1 cellular context compared by ENCODE assay signal in genomic region chr6:17729223-17730077, GRCh38.
TF ChIP-seq lines count a peak whose summit lies in the region.

No MANE protein-coding gene starts in this region.

TF ChIP-seq in K562, 482 proteins besides CTCF, POLR2A, EP300 and RAD21 (continued from another document):
- no peak for TF ChIP-seq TSHZ1 (CRISPR knock-in tag; IDR thresholded peaks at IDR 0.05)
- TF ChIP-seq, protein P1, sequence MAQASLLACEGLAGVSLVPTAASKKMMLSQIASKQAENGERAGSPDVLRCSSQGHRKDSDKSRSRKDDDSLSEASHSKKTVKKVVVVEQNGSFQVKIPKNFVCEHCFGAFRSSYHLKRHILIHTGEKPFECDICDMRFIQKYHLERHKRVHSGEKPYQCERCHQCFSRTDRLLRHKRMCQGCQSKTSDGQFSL (CRISPR knock-in tag; IDR thresholded peaks at IDR 0.05) = no peak
- TF ChIP-seq, protein P1 (tag; IDR thresholded peaks at IDR 0.05) = no peak
- TF ChIP-seq HMGN3 (IDR thresholded peaks at IDR 0.05; ENCODE audit: borderline replicate concordance, extremely low read depth, insufficient read length, low read depth, low read length) = no peak
- TF ChIP-seq ZNF253 (CRISPR knock-in tag; conservative IDR thresholded peaks at IDR 0.05) = no peak
- no peak for TF ChIP-seq HDAC8 (tag; IDR thresholded peaks at IDR 0.05)
- TF ChIP-seq RBM34 (IDR thresholded peaks at IDR 0.05; ENCODE audit: borderline replicate concordance, insufficient read depth, low read length) = no peak
- no peak for TF ChIP-seq MCM2 (IDR thresholded peaks at IDR 0.05; ENCODE audit: low read depth)
- TF ChIP-seq, protein P2, sequence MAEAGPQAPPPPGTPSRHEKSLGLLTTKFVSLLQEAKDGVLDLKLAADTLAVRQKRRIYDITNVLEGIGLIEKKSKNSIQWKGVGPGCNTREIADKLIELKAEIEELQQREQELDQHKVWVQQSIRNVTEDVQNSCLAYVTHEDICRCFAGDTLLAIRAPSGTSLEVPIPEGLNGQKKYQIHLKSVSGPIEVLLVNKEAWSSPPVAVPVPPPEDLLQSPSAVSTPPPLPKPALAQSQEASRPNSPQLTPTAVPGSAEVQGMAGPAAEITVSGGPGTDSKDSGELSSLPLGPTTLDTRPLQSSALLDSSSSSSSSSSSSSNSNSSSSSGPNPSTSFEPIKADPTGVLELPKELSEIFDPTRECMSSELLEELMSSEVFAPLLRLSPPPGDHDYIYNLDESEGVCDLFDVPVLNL (CRISPR knock-in tag; IDR thresholded peaks at IDR 0.05; ENCODE audit: low read depth) = no peak
- peak; percentile 90 for TF ChIP-seq DPF2 (IDR thresholded peaks at IDR 0.05)
- no peak for TF ChIP-seq HNRNPK (IDR thresholded peaks at IDR 0.05; ENCODE audit: low read depth, low read length, poor library complexity, severe bottlenecking)
- no peak for TF ChIP-seq FOXA3 (CRISPR knock-in tag; conservative IDR thresholded peaks at IDR 0.05 in 1 of 2, IDR thresholded peaks at IDR 0.05 in 1 of 2)
- no peak for TF ChIP-seq RAD51 (IDR thresholded peaks at IDR 0.05; ENCODE audit: borderline replicate concordance, low read depth)
- TF ChIP-seq ZNF551 (CRISPR knock-in tag; IDR thresholded peaks at IDR 0.05) = no peak
- peak; percentile 70; the same call in 1 of the 2 replicates for TF ChIP-seq LEF1 (IDR thresholded peaks at IDR 0.05)
- no peak for TF ChIP-seq KLF10 (CRISPR knock-in tag; IDR thresholded peaks at IDR 0.05)
- TF ChIP-seq, protein P3, sequence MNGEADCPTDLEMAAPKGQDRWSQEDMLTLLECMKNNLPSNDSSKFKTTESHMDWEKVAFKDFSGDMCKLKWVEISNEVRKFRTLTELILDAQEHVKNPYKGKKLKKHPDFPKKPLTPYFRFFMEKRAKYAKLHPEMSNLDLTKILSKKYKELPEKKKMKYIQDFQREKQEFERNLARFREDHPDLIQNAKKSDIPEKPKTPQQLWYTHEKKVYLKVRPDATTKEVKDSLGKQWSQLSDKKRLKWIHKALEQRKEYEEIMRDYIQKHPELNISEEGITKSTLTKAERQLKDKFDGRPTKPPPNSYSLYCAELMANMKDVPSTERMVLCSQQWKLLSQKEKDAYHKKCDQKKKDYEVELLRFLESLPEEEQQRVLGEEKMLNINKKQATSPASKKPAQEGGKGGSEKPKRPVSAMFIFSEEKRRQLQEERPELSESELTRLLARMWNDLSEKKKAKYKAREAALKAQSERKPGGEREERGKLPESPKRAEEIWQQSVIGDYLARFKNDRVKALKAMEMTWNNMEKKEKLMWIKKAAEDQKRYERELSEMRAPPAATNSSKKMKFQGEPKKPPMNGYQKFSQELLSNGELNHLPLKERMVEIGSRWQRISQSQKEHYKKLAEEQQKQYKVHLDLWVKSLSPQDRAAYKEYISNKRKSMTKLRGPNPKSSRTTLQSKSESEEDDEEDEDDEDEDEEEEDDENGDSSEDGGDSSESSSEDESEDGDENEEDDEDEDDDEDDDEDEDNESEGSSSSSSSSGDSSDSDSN (IDR thresholded peaks at IDR 0.05; ENCODE audit: borderline replicate concordance in 1 of 2, low read depth in 2 of 2, low read length in 2 of 2) = no peak
- peak; percentile 92; the same call in 1 of the 2 replicates for TF ChIP-seq ATF3 (IDR thresholded peaks at IDR 0.05)
- TF ChIP-seq ATF3 (CRISPR knock-in tag; conservative IDR thresholded peaks at IDR 0.05) = peak; percentile 67; the same call in 1 of the 2 replicates
- TF ChIP-seq ERF (CRISPR knock-in tag; IDR thresholded peaks at IDR 0.05) = no peak
- TF ChIP-seq ZNF766 (CRISPR knock-in tag; conservative IDR thresholded peaks at IDR 0.05) = 0 out of 2 replicates have a peak, but pooled peaks have one; percentile 8
